ENCODE assay signal across 8 cellular contexts in genomic region chr16:58629681-58630640, GRCh38. TPM values are rescaled to one million over a fixed set of nuclear protein-coding genes. Genes with fewer than 3 reads are reported as not detected.
A peak's percentile ranks its signal among the peaks of the same experiment; 100 is the strongest.
DNase-seq lines count a peak whose midpoint lies in the region; ATAC-seq and TF ChIP-seq lines count a peak whose summit lies in the region.

Gene CNOT1 (minus strand): TSS chr16:58629826. CDS start chr16:58599337, 30,489 bp downstream.

- peak within 1 kb of the TSS; percentile 100 for H3K4me3 Mint-ChIP-seq in T-helper 2 cell treated with Interferon-gamma antibody and Interleukin-4, amounts not matched to agents 5 μg/mL and 100 μg/mL, for 36 hours

- intact Hi-C loops in ascending aorta (cut with DNase I) (loop anchor here (2.0 to 10.0 kb wide), 6 partner anchors 55 to 1695 kb away; partner anchors contain the start of genes GINS3, HERPUD1, SETD6 and SLC38A7), right cardiac atrium (cut with DNase I) (loop anchor here in 1 of 4 donors (10.0 kb wide), 1 partner anchor 115 kb away; the partner anchor contains the start of gene SETD6), uterus (cut with DNase I; ENCODE audit: low total_unique reads) (no loop called here)

- under 1% methylated on average over 64 of the region's 64 CpGs for WGBS in right cardiac atrium

- H3K27me3 ChIP-seq in ascending aorta: no peaks in the 10 kb centered on the region
- H3K27me3 ChIP-seq in right cardiac atrium (ENCODE audit: control insufficient read depth, insufficient read depth): no peaks in the 10 kb centered on the region
- no peaks in the 10 kb centered on the region for H3K27me3 ChIP-seq in uterus

- H3K9me3 ChIP-seq in ascending aorta (no peaks in the 10 kb centered on the region), right cardiac atrium (ENCODE audit: control insufficient read depth, low read length) (no peaks in the 10 kb centered on the region), uterus (no peaks in the 10 kb centered on the region)

- H3K4me3 ChIP-seq in ascending aorta (peak within 1 kb of the TSS; percentile 78 to 86), right cardiac atrium (ENCODE audit: low read length) (peak within 1 kb of the TSS; percentile 92), uterus (peak within 1 kb of the TSS; percentile 84 to 92)

- no peaks in the 10 kb centered on the region for H3K9me3 Mint-ChIP-seq in T-helper 2 cell treated with Interferon-gamma antibody and Interleukin-4, amounts not matched to agents 5 μg/mL and 100 μg/mL, for 36 hours

- H3K36me3 Mint-ChIP-seq in T-helper 2 cell treated with Interferon-gamma antibody and Interleukin-4, amounts not matched to agents 5 μg/mL and 100 μg/mL, for 36 hours (ENCODE audit: low read depth): peaks cover 11% of the 10 kb centered on the region

- peak; percentile 90 for ATAC-seq in GM18502 (IDR thresholded peaks at IDR 0.05; ENCODE audit: poor library complexity, unreplicated experiment)
- ATAC-seq in HG02970 (IDR thresholded peaks at IDR 0.05; ENCODE audit: low FRiP score, unreplicated experiment): peak; percentile 91
- ATAC-seq in right cardiac atrium: peak; percentile 97 to 98

- peak within 1 kb of the TSS; percentile 100 for H3K27ac Mint-ChIP-seq in T-helper 2 cell treated with Interferon-gamma antibody and Interleukin-4, amounts not matched to agents 5 μg/mL and 100 μg/mL, for 36 hours

- peaks cover 0 to 4% of the 10 kb centered on the region in 2 donors for H3K36me3 ChIP-seq in ascending aorta
- H3K36me3 ChIP-seq in uterus: no peaks in the 10 kb centered on the region

- TF ChIP-seq POLR2A in uterus (IDR thresholded peaks at IDR 0.05): peak; percentile 80

- H3K27ac ChIP-seq in ascending aorta: peak within 1 kb of the TSS; percentile 98
- peak within 1 kb of the TSS; percentile 98 for H3K27ac ChIP-seq in right cardiac atrium (ENCODE audit: low read length)
- peak within 1 kb of the TSS; percentile 99 for H3K27ac ChIP-seq in uterus

- peaks cover 0 to 6% of the 10 kb centered on the region in 2 donors for H3K4me1 ChIP-seq in ascending aorta
- no peaks in the 10 kb centered on the region for H3K4me1 ChIP-seq in right cardiac atrium (ENCODE audit: control insufficient read depth, insufficient read depth, low read length)
- H3K4me1 ChIP-seq in uterus: peaks cover 0 to 5% of the 10 kb centered on the region in 2 donors

- peak; percentile 91 to 92 for DNase-seq in NCI-H1930 (lab: John Stamatoyannopoulos, UW)
- peak; percentile 99 for DNase-seq in T-helper 2 cell treated with Interferon-gamma antibody and Interleukin-4, amounts not matched to agents 5 μg/mL and 100 μg/mL, for 36 hours (ENCODE audit: low spot score)
- peak; percentile 98 to 100 for DNase-seq in ascending aorta (ENCODE audit: low spot score in 2 of 2)
- peak; percentile 98 to 99 (median 99) for DNase-seq in right cardiac atrium
- peak; percentile 99 for DNase-seq in pulmonary artery endothelial cell (ENCODE audit: low read depth, low spot score)
- DNase-seq in uterus: peak; percentile 98 to 99

- H3K4me1 Mint-ChIP-seq in T-helper 2 cell treated with Interferon-gamma antibody and Interleukin-4, amounts not matched to agents 5 μg/mL and 100 μg/mL, for 36 hours (ENCODE audit: low read depth): peaks cover 23% of the 10 kb centered on the region

- peaks cover 5% of the 10 kb centered on the region for H3K27me3 Mint-ChIP-seq in T-helper 2 cell treated with Interferon-gamma antibody and Interleukin-4, amounts not matched to agents 5 μg/mL and 100 μg/mL, for 36 hours (ENCODE audit: low read depth)

- TF ChIP-seq CTCF in ascending aorta (IDR thresholded peaks at IDR 0.05) (no peak), uterus (IDR thresholded peaks at IDR 0.05) (peak in 2 of 4 experiments; percentile 29)

RNA-seq across cellular contexts. Expression of gene CNOT1, which starts in this region (rescaled TPM):
- 324 TPM for total RNA-seq in ascending aorta
- total RNA-seq in right cardiac atrium: 10 to 100 TPM; 54.3 to 85.8 (median 79.9) TPM
- 26.3 TPM for polyA plus RNA-seq in right cardiac atrium
- 152 and 157 TPM in 2 replicates for total RNA-seq in pulmonary artery endothelial cell
- total RNA-seq in uterus: 100 to 1,000 TPM in 3 of 4 donors, 10 to 100 TPM in 1; 69.4 to 173 (median 151) TPM

Comparison
In these comparisons a context has a peak if more than half of its experiments do, and no peak if none do; other contexts are left out.
1. Peak in every context shown above with its lines: DNase-seq, ATAC-seq, H3K4me3 ChIP-seq and H3K27ac ChIP-seq.